12 cellular contexts compared by ENCODE assay signal in genomic region chr4:102684605-102685052, GRCh38.
DNase-seq lines count a peak whose midpoint lies in the region; ATAC-seq and TF ChIP-seq lines count a peak whose summit lies in the region.
"Had no signal": no experiment of that assay in that cellular context is flagged by ENCODE, and none has a peak within 500 bp of the region (broad histone marks: within the 10 kb centered on the region; RNA-seq: fewer than 3 reads in every experiment).

No MANE protein-coding gene starts in this region.

- H3K4me3 ChIP-seq in foreskin fibroblast (ENCODE audit: low read depth in 1 of 2, low read length in 2 of 2): no peak overlapping the region
- H3K4me3 ChIP-seq in heart right ventricle: no peak overlapping the region
- H3K4me3 ChIP-seq: tibial artery had no signal

- TF ChIP-seq CTCF in foreskin fibroblast (IDR thresholded peaks at IDR 0.05; ENCODE audit: low read depth, low read length): no peak
- no peak for TF ChIP-seq CTCF in heart right ventricle (IDR thresholded peaks at IDR 0.05)

- DNase-seq in GM03348 (ENCODE audit: low spot score) (peak; percentile 18), RPMI7951 (ENCODE audit: low read depth) (peak; percentile 54), foreskin fibroblast (peak; percentile 22 to 52), heart right ventricle (no peak), 8988T (no peak)
- DNase-seq in activated CD4-positive, CD25-positive, alpha-beta regulatory T cell treated with anti-CD3 and anti-CD28 coated beads, Interleukin-2, amount 50 U/mL, for 72 hours: no peak
- DNase-seq: activated CD8-positive, alpha-beta memory T cell treated with anti-CD3 and anti-CD28 coated beads, Interleukin-2, amount 50 U/mL, for 4 hours; Calu3; NCI-H187 treated with DMSO at 0.1 percent for 48 hours; tibial artery had no signal

- H3K4me1 ChIP-seq in heart right ventricle: peaks cover 0 to 20% (median 5%) of the 10 kb centered on the region in 9 donors
- H3K4me1 ChIP-seq: tibial artery had no signal

- H3K9me3 ChIP-seq in heart right ventricle: peaks cover 0 to 5% (median 0%) of the 10 kb centered on the region in 11 donors
- H3K9me3 ChIP-seq: tibial artery had no signal

- H3K36me3 ChIP-seq in heart right ventricle: peaks cover 0 to 46% (median 3%) of the 10 kb centered on the region in 9 donors

- no peaks in the 10 kb centered on the region for H3K27me3 ChIP-seq in heart right ventricle
- H3K27me3 ChIP-seq: tibial artery had no signal

- 76 to 77% methylated on average over 4 of the region's 4 CpGs for WGBS in heart right ventricle, 2 donors

- no peak overlapping the region for H3K27ac ChIP-seq in heart right ventricle
- H3K27ac ChIP-seq: tibial artery had no signal

- ATAC-seq in HG02588 (IDR thresholded peaks at IDR 0.05; ENCODE audit: unreplicated experiment) (peak; percentile 32), heart right ventricle (no peak), HG02852 (IDR thresholded peaks at IDR 0.05; ENCODE audit: unreplicated experiment) (no peak)

- intact Hi-C loops in heart right ventricle (cut with DNase I): no loop called here

Comparison
In these comparisons a context has a peak if more than half of its experiments do, and no peak if none do; other contexts are left out.
1. DNase-seq: peak in GM03348 (single experiment), RPMI7951 (single experiment) and foreskin fibroblast (2 of 2); none in activated CD4-positive, CD25-positive, alpha-beta regulatory T cell treated with anti-CD3 and anti-CD28 coated beads, Interleukin-2, amount 50 U/mL, for 72 hours (single experiment), heart right ventricle (0 of 2) and 8988T (single experiment).